ENCODE assay signal across 13 cellular contexts in genomic region chr2:120939595-120940318, GRCh38.
DNase-seq lines count a peak whose midpoint lies in the region; ATAC-seq and TF ChIP-seq lines count a peak whose summit lies in the region.
"Had no signal": no experiment of that assay in that cellular context is flagged by ENCODE, and none has a peak within 500 bp of the region (broad histone marks: within the 10 kb centered on the region; RNA-seq: fewer than 3 reads in every experiment).

No MANE protein-coding gene starts in this region.

- H3K4me1 ChIP-seq in mesendoderm (ENCODE audit: control insufficient read depth, low read depth, low read length) (peaks cover 19% of the 10 kb centered on the region), Caco-2 (peaks cover 63% of the 10 kb centered on the region)

- H3K56ac ChIP-seq in mesendoderm (ENCODE audit: low read length), result peak overlapping the region; percentile 50

- intact Hi-C loops in Caco-2 (cut with micrococcal nuclease; ENCODE audit: unreplicated experiment), result loop anchor here (5.0 kb wide), 4 partner anchors 57 to 202 kb away; partner anchors contain the start of gene GLI2

- H3K4me3 Mint-ChIP-seq in Caco-2 (ENCODE audit: unreplicated experiment), result no peak overlapping the region

- peaks cover 62% of the 10 kb centered on the region for H3K4me1 Mint-ChIP-seq in Caco-2 (ENCODE audit: low read depth, unreplicated experiment)

- in situ Hi-C loops in brain microvascular endothelial cell (cut with HindIII; ENCODE audit: low pct_ligation_motif_present, low sequenced_read_pairs), result no loop called here

- H3K9ac ChIP-seq in mesendoderm (ENCODE audit: low read length), result no peak overlapping the region

- peak overlapping the region; percentile 43 for H2AK5ac ChIP-seq in mesendoderm (ENCODE audit: low read length)

- no peak overlapping the region for H3K18ac ChIP-seq in mesendoderm (ENCODE audit: low read length)

- no peak overlapping the region for H3K4ac ChIP-seq in mesendoderm (ENCODE audit: low read depth, low read length)

- H3K27ac ChIP-seq in brain microvascular endothelial cell (peak overlapping the region; percentile 68), mesendoderm (ENCODE audit: low read depth, low read length) (no peak overlapping the region)

- no peak overlapping the region for H2BK120ac ChIP-seq in mesendoderm (ENCODE audit: low read depth, low read length)

- H3K4me2 ChIP-seq in mesendoderm (ENCODE audit: low read length), result no peak overlapping the region

- H3K27me3 Mint-ChIP-seq in Caco-2 (ENCODE audit: insufficient read depth, unreplicated experiment), result no peaks in the 10 kb centered on the region

- no peaks in the 10 kb centered on the region for H3K79me2 ChIP-seq in mesendoderm (ENCODE audit: control insufficient read depth, insufficient read depth, low read length)

- no CpG with 5 or more reads among the region's 9 CpGs for WGBS in mesendoderm (ENCODE audit: extremely low coverage, insufficient coverage, low lambda C conversion rate)

- peaks cover 9% of the 10 kb centered on the region for H3K79me1 ChIP-seq in mesendoderm (ENCODE audit: low read length)

- H4K5ac ChIP-seq in mesendoderm (ENCODE audit: low read length), result no peak overlapping the region

- no peaks in the 10 kb centered on the region for H3K9me3 Mint-ChIP-seq in Caco-2 (ENCODE audit: unreplicated experiment)

- CTCF ChIA-PET in Caco-2 (lab: Charles Lee), result no interaction called here

- TF ChIP-seq CTCF in AG09309 (IDR thresholded peaks at IDR 0.05; ENCODE audit: control insufficient read depth, insufficient read depth, low read depth, low read length, missing control alignments) (no peak), brain microvascular endothelial cell (IDR thresholded peaks at IDR 0.05; ENCODE audit: low read depth, low read length, missing control alignments) (peak; percentile 12), Caco-2 (IDR thresholded peaks at IDR 0.05; ENCODE audit: insufficient read depth in 1 of 2, low read depth in 1 of 2, low read length in 1 of 2, severe bottlenecking in 1 of 2, unreplicated experiment in 1 of 2) (no peak)

- H3K4me3 ChIP-seq in AG09309 (ENCODE audit: control insufficient read depth, low read depth, low read length), result no peak overlapping the region
- H3K4me3 ChIP-seq in MG63, result no peak overlapping the region
- H3K4me3 ChIP-seq in brain microvascular endothelial cell (ENCODE audit: low read depth, low read length), result no peak overlapping the region
- H3K4me3 ChIP-seq in mesendoderm (ENCODE audit: low read length), result no peak overlapping the region
- no peak overlapping the region for H3K4me3 ChIP-seq in Caco-2 (ENCODE audit: low read depth, low read length)
- H3K4me3 ChIP-seq: GM12878 had no signal

- no peak overlapping the region for H3K23ac ChIP-seq in mesendoderm (ENCODE audit: low read length)

- no peaks in the 10 kb centered on the region for H3K27me3 ChIP-seq in MG63
- H3K27me3 ChIP-seq in brain microvascular endothelial cell (replicated peaks), result no peaks in the 10 kb centered on the region
- no peaks in the 10 kb centered on the region for H3K27me3 ChIP-seq in mesendoderm (ENCODE audit: insufficient read depth, low read length, poor library complexity)
- H3K27me3 ChIP-seq in Caco-2 (replicated peaks; ENCODE audit: control insufficient read depth, insufficient read depth, low read length), result no peaks in the 10 kb centered on the region

- H3K36me3 ChIP-seq in MG63 (no peaks in the 10 kb centered on the region), brain microvascular endothelial cell (replicated peaks) (no peaks in the 10 kb centered on the region), mesendoderm (ENCODE audit: control insufficient read depth, insufficient read depth, low read length) (no peaks in the 10 kb centered on the region), Caco-2 (ENCODE audit: control insufficient read depth, insufficient read depth, low read length) (no peaks in the 10 kb centered on the region)

- ATAC-seq in GM21825 (IDR thresholded peaks at IDR 0.05; ENCODE audit: unreplicated experiment), result no peak
- ATAC-seq: activated CD4-positive, CD25-positive, alpha-beta regulatory T cell treated with anti-CD3 and anti-CD28 coated beads, Interleukin-2, amount 50 U/mL, for 24 hours; GM12878 had no signal

- peak; percentile 80 for DNase-seq in AG09309 (ENCODE audit: low read depth)
- peak; percentile 83 for DNase-seq in MG63
- DNase-seq in brain microvascular endothelial cell, result peak; percentile 83
- peak; percentile 85 for DNase-seq in mesendoderm
- no peak for DNase-seq in SHP77 treated with DMSO at 0.1 percent for 48 hours (lab: John Stamatoyannopoulos, UW)
- DNase-seq in Caco-2, result no peak
- no peak for DNase-seq in NCI-H146 (lab: John Stamatoyannopoulos, UW)
- DNase-seq: activated naive CD4-positive, alpha-beta T cell; NCI-H2081 treated with DMSO at 0.1 percent for 48 hours; nucleus accumbens had no signal

- H3K27ac Mint-ChIP-seq in Caco-2 (ENCODE audit: unreplicated experiment), result no peak overlapping the region

- BruUV-seq in Caco-2 (replicated peaks; lab: Mats Ljungman, UMichigan), result no TSS peak

- H2BK5ac ChIP-seq in mesendoderm (ENCODE audit: low read length), result peak overlapping the region; percentile 43

- POLR2A ChIA-PET in Caco-2 (lab: Charles Lee), result no interaction called here

- H3K36me3 Mint-ChIP-seq in Caco-2 (ENCODE audit: insufficient read depth, unreplicated experiment), result peaks cover 12% of the 10 kb centered on the region

- H3K9me3 ChIP-seq in MG63 (no peaks in the 10 kb centered on the region), Caco-2 (no peaks in the 10 kb centered on the region)

- no peak overlapping the region for H4K8ac ChIP-seq in mesendoderm (ENCODE audit: low read depth, low read length)

- no peak overlapping the region for H2BK15ac ChIP-seq in mesendoderm (replicated peaks; ENCODE audit: low read depth)

Comparison
In these comparisons a context has a peak if more than half of its experiments do, and no peak if none do; other contexts are left out.
1. DNase-seq: peak in AG09309 (single experiment), MG63 (single experiment), brain microvascular endothelial cell (single experiment) and mesendoderm (single experiment); none in SHP77 treated with DMSO at 0.1 percent for 48 hours (single experiment), Caco-2 (0 of 2) and NCI-H146 (single experiment).